1 cellular context compared by ENCODE assay signal in the genomic region with DNA sequence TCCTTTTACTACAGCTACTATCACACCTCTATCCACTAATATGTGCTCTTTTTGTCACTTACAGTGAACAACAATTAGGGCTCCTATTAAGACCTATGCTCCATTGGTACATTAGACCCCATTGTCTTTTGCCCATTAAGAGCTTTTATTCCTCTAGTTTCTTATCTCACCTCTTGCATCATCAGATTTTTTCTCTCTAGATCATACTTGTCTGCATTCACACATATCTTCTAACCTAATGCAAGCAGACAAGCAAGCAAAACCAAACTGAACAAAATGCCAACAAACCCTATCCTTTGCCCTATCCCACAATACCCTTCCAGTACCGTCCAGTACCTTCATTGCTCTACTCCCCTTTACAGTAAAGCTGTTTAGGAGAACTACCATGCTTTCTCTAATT.
TF ChIP-seq lines count a peak whose summit lies in the region.

No MANE protein-coding gene starts in this region.

TF ChIP-seq in IMR-90, 13 proteins besides CTCF, POLR2A, EP300 and RAD21:
- TF ChIP-seq, protein P1, sequence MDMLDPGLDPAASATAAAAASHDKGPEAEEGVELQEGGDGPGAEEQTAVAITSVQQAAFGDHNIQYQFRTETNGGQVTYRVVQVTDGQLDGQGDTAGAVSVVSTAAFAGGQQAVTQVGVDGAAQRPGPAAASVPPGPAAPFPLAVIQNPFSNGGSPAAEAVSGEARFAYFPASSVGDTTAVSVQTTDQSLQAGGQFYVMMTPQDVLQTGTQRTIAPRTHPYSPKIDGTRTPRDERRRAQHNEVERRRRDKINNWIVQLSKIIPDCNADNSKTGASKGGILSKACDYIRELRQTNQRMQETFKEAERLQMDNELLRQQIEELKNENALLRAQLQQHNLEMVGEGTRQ (IDR thresholded peaks at IDR 0.05; ENCODE audit: low read depth, low read length), result no peak
- peak; percentile 89 for TF ChIP-seq CEBPB (IDR thresholded peaks at IDR 0.05; ENCODE audit: low read depth, low read length)
TF ChIP-seq in IMR-90: peak in this region for 1.
